8 cellular contexts compared by ENCODE assay signal in the genomic region with DNA sequence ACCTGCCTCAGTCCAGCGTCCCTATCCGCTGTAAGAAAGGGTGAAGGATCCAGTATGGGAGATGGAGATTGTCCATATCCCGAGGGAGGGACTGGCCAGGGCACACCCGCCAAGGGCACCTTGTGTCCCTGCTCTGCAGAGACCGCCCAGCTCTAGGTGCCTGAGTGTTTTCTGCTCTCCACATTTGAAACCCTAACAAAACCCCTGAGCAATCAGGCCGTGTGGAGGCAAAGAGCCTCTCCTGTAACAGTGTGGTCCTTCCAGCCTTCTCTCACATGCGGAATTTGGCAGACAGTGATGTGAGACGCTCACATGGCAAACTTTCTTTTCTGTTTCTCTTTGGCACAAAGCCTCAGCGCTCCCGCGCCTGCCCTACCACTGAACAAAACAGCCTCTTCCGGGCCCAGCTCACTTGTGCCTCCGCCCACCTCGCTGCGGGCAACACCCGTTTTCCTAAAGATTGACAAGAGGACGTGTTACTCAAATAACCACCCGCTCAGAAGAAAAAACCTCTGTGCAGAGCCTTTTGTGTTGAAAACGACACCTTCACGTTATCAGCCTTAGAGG.
DNase-seq lines count a peak whose midpoint lies in the region; ATAC-seq and TF ChIP-seq lines count a peak whose summit lies in the region.

No MANE protein-coding gene starts in this region.

- peak overlapping the region in 2 of 4 donors; percentile 18 to 38 for H3K27ac ChIP-seq in gastroesophageal sphincter

- WGBS in gastroesophageal sphincter (ENCODE audit: low coverage in 1 of 2), 2 donors: 11 to 20% methylated on average over 2 to 14 of the region's 20 CpGs

- intact Hi-C loops in sciatic nerve (cut with DNase I): no loop called here

- TF ChIP-seq CTCF in gastroesophageal sphincter (IDR thresholded peaks at IDR 0.05): no peak

- H3K36me3 ChIP-seq in gastroesophageal sphincter: no peaks in the 10 kb centered on the region

- peak overlapping the region in 1 of 2 donors; percentile 35 for H3K4me3 ChIP-seq in gastroesophageal sphincter

- H3K27me3 ChIP-seq in gastroesophageal sphincter: peaks cover 13% of the 10 kb centered on the region

- peak; percentile 54 for ATAC-seq in gastroesophageal sphincter
- peak; percentile 68 for ATAC-seq in sciatic nerve
- ATAC-seq in HG02678 (IDR thresholded peaks at IDR 0.05; ENCODE audit: unreplicated experiment): no peak
- ATAC-seq in GM18870 (IDR thresholded peaks at IDR 0.05; ENCODE audit: unreplicated experiment): no peak

- no peak for TF ChIP-seq POLR2A in gastroesophageal sphincter (IDR thresholded peaks at IDR 0.05)

- DNase-seq in NCI-H1417 (lab: John Stamatoyannopoulos, UW): peak in 2 of 3 experiments; percentile 20 to 84
- no peak for DNase-seq in NCI-H1417 treated with DMSO at 0.1 percent for 48 hours (lab: John Stamatoyannopoulos, UW)
- peak; percentile 78 to 84 for DNase-seq in activated CD4-positive, alpha-beta T cell treated with anti-CD3 and anti-CD28 coated beads, Interleukin-2, amount 50 U/mL, for 48 hours
- peak; percentile 82 for DNase-seq in sciatic nerve (ENCODE audit: low spot score)
- no peak for DNase-seq in HuH-7 (ENCODE audit: low spot score)

- no peaks in the 10 kb centered on the region for H3K9me3 ChIP-seq in gastroesophageal sphincter

- TF ChIP-seq EP300 in gastroesophageal sphincter (IDR thresholded peaks at IDR 0.05): no peak

- H3K4me1 ChIP-seq in gastroesophageal sphincter: peaks cover 0 to 9% (median 0%) of the 10 kb centered on the region in 3 donors

Comparison
In these comparisons a context has a peak if more than half of its experiments do, and no peak if none do; other contexts are left out.
1. DNase-seq: peak in NCI-H1417 (2 of 3), activated CD4-positive, alpha-beta T cell treated with anti-CD3 and anti-CD28 coated beads, Interleukin-2, amount 50 U/mL, for 48 hours (2 of 2) and sciatic nerve (single experiment); none in NCI-H1417 treated with DMSO at 0.1 percent for 48 hours (single experiment) and HuH-7 (single experiment).
2. ATAC-seq: peak in gastroesophageal sphincter (single experiment) and sciatic nerve (single experiment); none in HG02678 (single experiment) and GM18870 (single experiment).